Comparison of ENCODE assay signal across 8 cellular contexts in genomic region chr14:104752735-104753527, GRCh38.
DNase-seq lines count a peak whose midpoint lies in the region; ATAC-seq and TF ChIP-seq lines count a peak whose summit lies in the region.

SIVA1 (plus strand) TSS chr14:104753147; CDS start chr14:104753202, 55 bp downstream.

- peak within 1 kb of the TSS; percentile 98 for H3K4me3 ChIP-seq in GM06990 (replicated peaks; ENCODE audit: low read depth, low read length)

- DNase-seq in GM06990 (ENCODE audit: extremely low read depth, insufficient read length), result peak; percentile 100
- peak; percentile 99 for DNase-seq in NCI-H1092 (lab: John Stamatoyannopoulos, UW)
- DNase-seq in germinal center (ENCODE audit: low spot score), result peak; percentile 99
- peak; percentile 90 for DNase-seq in non-pigmented ciliary epithelial cell (ENCODE audit: low read depth)
- DNase-seq in superior temporal gyrus (ENCODE audit: extremely low spot score), result peak; percentile 99

- no peaks in the 10 kb centered on the region for H3K27me3 Mint-ChIP-seq in activated naive CD4-positive, alpha-beta T cell treated with anti-CD3 and anti-CD28 coated beads, Interleukin-2, amount 50 U/mL, for 24 hours

- H3K4me1 Mint-ChIP-seq in activated naive CD4-positive, alpha-beta T cell treated with anti-CD3 and anti-CD28 coated beads, Interleukin-2, amount 50 U/mL, for 24 hours, result peaks cover 34% of the 10 kb centered on the region

- ATAC-seq in HG02588 (IDR thresholded peaks at IDR 0.05; ENCODE audit: unreplicated experiment), result peak; percentile 84
- ATAC-seq in SK-N-SH treated with all-trans-retinoic acid at 6 μM for 48 hours, result peak; percentile 96

- H3K4me3 Mint-ChIP-seq in activated naive CD4-positive, alpha-beta T cell treated with anti-CD3 and anti-CD28 coated beads, Interleukin-2, amount 50 U/mL, for 24 hours, result peak within 1 kb of the TSS; percentile 92

- peak within 1 kb of the TSS; percentile 82 for H3K27ac Mint-ChIP-seq in activated naive CD4-positive, alpha-beta T cell treated with anti-CD3 and anti-CD28 coated beads, Interleukin-2, amount 50 U/mL, for 24 hours

- H3K9me3 Mint-ChIP-seq in activated naive CD4-positive, alpha-beta T cell treated with anti-CD3 and anti-CD28 coated beads, Interleukin-2, amount 50 U/mL, for 24 hours, result no peaks in the 10 kb centered on the region

- H3K27me3 ChIP-seq in GM06990 (replicated peaks; ENCODE audit: control insufficient read depth, insufficient read depth, low read length), result no peaks in the 10 kb centered on the region

- H3K36me3 ChIP-seq in GM06990 (ENCODE audit: control insufficient read depth, insufficient read depth, low read length), result peaks cover 13% of the 10 kb centered on the region

- no peaks in the 10 kb centered on the region for H3K36me3 Mint-ChIP-seq in activated naive CD4-positive, alpha-beta T cell treated with anti-CD3 and anti-CD28 coated beads, Interleukin-2, amount 50 U/mL, for 24 hours

- no peak for TF ChIP-seq CTCF in GM06990 (IDR thresholded peaks at IDR 0.05; ENCODE audit: insufficient read depth, low read length, poor library complexity, severe bottlenecking)

TF ChIP-seq in SK-N-SH treated with all-trans-retinoic acid at 6 μM for 48 hours, 23 proteins besides CTCF, POLR2A, EP300 and RAD21:
- TF ChIP-seq CREB5 (CRISPR knock-in tag; IDR thresholded peaks at IDR 0.05; ENCODE audit: low read depth), result no peak
- no peak for TF ChIP-seq PATZ1 (CRISPR knock-in tag; IDR thresholded peaks at IDR 0.05; ENCODE audit: borderline replicate concordance)
- TF ChIP-seq ARNTL (CRISPR knock-in tag; IDR thresholded peaks at IDR 0.05; ENCODE audit: borderline replicate concordance, low read depth), result no peak
- no peak for TF ChIP-seq CSDC2 (CRISPR knock-in tag; IDR thresholded peaks at IDR 0.05)
- TF ChIP-seq ZNF8 (CRISPR knock-in tag; IDR thresholded peaks at IDR 0.05), result no peak
- TF ChIP-seq ZNF565 (CRISPR knock-in tag; conservative IDR thresholded peaks at IDR 0.05; ENCODE audit: low read depth), result no peak
- no peak for TF ChIP-seq TSHZ2 (CRISPR knock-in tag; IDR thresholded peaks at IDR 0.05)
- no peak for TF ChIP-seq ZC3H10 (CRISPR knock-in tag; IDR thresholded peaks at IDR 0.05)
- TF ChIP-seq ZNF70 (CRISPR knock-in tag; IDR thresholded peaks at IDR 0.05), result no peak
- TF ChIP-seq ISL1 (CRISPR knock-in tag; IDR thresholded peaks at IDR 0.05), result no peak
- no peak for TF ChIP-seq BACH2 (CRISPR knock-in tag; IDR thresholded peaks at IDR 0.05; ENCODE audit: borderline replicate concordance)
- TF ChIP-seq TOX (CRISPR knock-in tag; IDR thresholded peaks at IDR 0.05; ENCODE audit: borderline replicate concordance), result no peak
- TF ChIP-seq ESRRG (CRISPR knock-in tag; IDR thresholded peaks at IDR 0.05), result no peak
- no peak for TF ChIP-seq GLIS3 (CRISPR knock-in tag; IDR thresholded peaks at IDR 0.05)
- TF ChIP-seq CSRNP3 (CRISPR knock-in tag; IDR thresholded peaks at IDR 0.05), result no peak
- TF ChIP-seq ZFP30 (CRISPR knock-in tag; IDR thresholded peaks at IDR 0.05), result no peak
- TF ChIP-seq SNAI2 (CRISPR knock-in tag; IDR thresholded peaks at IDR 0.05), result no peak

Comparison
In these comparisons a context has a peak if more than half of its experiments do, and no peak if none do; other contexts are left out.
1. Peak in every context shown above with its lines: DNase-seq, ATAC-seq and H3K4me3 ChIP-seq.